In genomic region chr1:40659649-40659947, GRCh38 we compare ENCODE assay signal across 15 cellular contexts. TPM values are rescaled to one million over a fixed set of nuclear protein-coding genes. Genes with fewer than 3 reads are reported as not detected.
DNase-seq lines count a peak whose midpoint lies in the region; ATAC-seq and TF ChIP-seq lines count a peak whose summit lies in the region.
"Had no signal": no experiment of that assay in that cellular context is flagged by ENCODE, and none has a peak within 500 bp of the region (broad histone marks: within the 10 kb centered on the region; RNA-seq: fewer than 3 reads in every experiment).

No MANE protein-coding gene starts in this region.

- no peaks in the 10 kb centered on the region for H3K79me2 ChIP-seq in osteoblast (ENCODE audit: insufficient read depth, low read length)

- peaks cover 0 to 30% of the 10 kb centered on the region in 2 donors for H3K4me1 ChIP-seq in right atrium auricular region
- H3K4me1 ChIP-seq in osteoblast (ENCODE audit: insufficient read depth, low read length): no peaks in the 10 kb centered on the region

- no peak overlapping the region for H2AFZ ChIP-seq in osteoblast (ENCODE audit: low read length)
- H2AFZ ChIP-seq: GM23248 had no signal

- intact Hi-C loops in Right ventricle myocardium superior (cut with DNase I): no loop called here

- H4K20me1 ChIP-seq in osteoblast (ENCODE audit: insufficient read depth, low read length): no peaks in the 10 kb centered on the region

- H3K27ac ChIP-seq in right atrium auricular region: peak overlapping the region; percentile 31 to 48
- H3K27ac ChIP-seq in angular gyrus (ENCODE audit: low read depth, low read length): peak overlapping the region; percentile 74
- no peak overlapping the region for H3K27ac ChIP-seq in osteoblast (ENCODE audit: low read depth, low read length)
- H3K27ac ChIP-seq: C4-2B, GM23248 had no signal

- no peak overlapping the region for H3K4me3 ChIP-seq in right atrium auricular region
- H3K4me3 ChIP-seq in osteoblast (ENCODE audit: insufficient read depth, low read length): no peak overlapping the region
- H3K4me3 ChIP-seq: GM12878, GM23248 had no signal

- TF ChIP-seq CTCF in right atrium auricular region (IDR thresholded peaks at IDR 0.05) (no peak), osteoblast (IDR thresholded peaks at IDR 0.05; ENCODE audit: extremely low read depth, low read depth, low read length) (no peak)

- H3K27me3 ChIP-seq in right atrium auricular region (no peaks in the 10 kb centered on the region), osteoblast (ENCODE audit: insufficient read depth, low read length) (peaks cover 46% of the 10 kb centered on the region)

- DNase-seq in right atrium auricular region (ENCODE audit: low spot score) (no peak), Right ventricle myocardium superior (no peak), epidermal melanocyte (ENCODE audit: insufficient read length, low spot score) (peak; percentile 13), osteoblast (ENCODE audit: insufficient read length, low spot score, missing footprints) (peak; percentile 60), ACHN (no peak), GOT3 (lab: John Stamatoyannopoulos, UW) (no peak), NCI-H226 (no peak)
- DNase-seq: 8988T; CD4-positive, alpha-beta memory T cell; DMS79; GM23248; H9 had no signal

- ATAC-seq in Right ventricle myocardium superior (ENCODE audit: poor library complexity): no peak
- ATAC-seq: GM12878 had no signal

- H3K4me2 ChIP-seq in osteoblast (ENCODE audit: insufficient read depth, low read length): no peak overlapping the region

- in situ Hi-C loops in ACHN (cut with HindIII; ENCODE audit: low pct_ligation_motif_present, low pct_unique_long_range_greater_than_20kb, low sequenced_read_pairs): no loop called here

- H3K36me3 ChIP-seq in right atrium auricular region: no peaks in the 10 kb centered on the region
- no peaks in the 10 kb centered on the region for H3K36me3 ChIP-seq in osteoblast (ENCODE audit: insufficient read depth, low read length)

- H3K9me3 ChIP-seq in right atrium auricular region (no peaks in the 10 kb centered on the region), osteoblast (ENCODE audit: low read depth, low read length) (no peaks in the 10 kb centered on the region)

RNA-seq across cellular contexts. Expression of gene RIMS3, which starts 5.9 kb away (rescaled TPM):
- total RNA-seq in right atrium auricular region: 1 to 10 TPM; 1.4 to 5.5 TPM
- total RNA-seq in Right ventricle myocardium superior: 0.81 TPM
- total RNA-seq in osteoblast: 3.5 and 6.2 TPM in 2 replicates
- total RNA-seq: GM23248 had no signal

RNA-seq across cellular contexts. Expression of gene NFYC, which starts 31.9 kb away (rescaled TPM):
- 10 to 100 TPM; 57.0 to 75.1 TPM for total RNA-seq in right atrium auricular region
- total RNA-seq in Right ventricle myocardium superior: 65.9 TPM
- 24.2 TPM in 2 replicates for total RNA-seq in osteoblast

Comparison
In these comparisons a context has a peak if more than half of its experiments do, and no peak if none do; other contexts are left out.
1. DNase-seq: peak in epidermal melanocyte (single experiment) and osteoblast (single experiment); none in right atrium auricular region (single experiment), Right ventricle myocardium superior (single experiment), ACHN (single experiment), GOT3 (single experiment) and NCI-H226 (single experiment).